ENCODE assay signal across 8 cellular contexts in genomic region chr1:231211005-231211857, GRCh38. TPM values are rescaled to one million over a fixed set of nuclear protein-coding genes. Genes with fewer than 3 reads are reported as not detected.
DNase-seq lines count a peak whose midpoint lies in the region; ATAC-seq and TF ChIP-seq lines count a peak whose summit lies in the region.

No MANE protein-coding gene starts in this region.

- no peaks in the 10 kb centered on the region for H3K9me3 ChIP-seq in DND-41 (ENCODE audit: insufficient read depth, low read length, severe bottlenecking)
- no peaks in the 10 kb centered on the region for H3K9me3 ChIP-seq in OCI-LY3 (ENCODE audit: insufficient read depth, low read length)

- H3K4me1 ChIP-seq in DND-41 (ENCODE audit: insufficient read depth, low read length) (peaks cover 15% of the 10 kb centered on the region), OCI-LY3 (ENCODE audit: low read length) (peaks cover 22% of the 10 kb centered on the region)

- H2AFZ ChIP-seq in DND-41 (ENCODE audit: low read depth, low read length) (peak overlapping the region; percentile 78), OCI-LY3 (ENCODE audit: low read depth, low read length) (peak overlapping the region; percentile 93)

- peaks cover 10 to 30% (median 24%) of the 10 kb centered on the region in 4 donors for H3K4me1 Mint-ChIP-seq in naive thymus-derived CD8-positive, alpha-beta T cell
- peaks cover 21 to 37% of the 10 kb centered on the region in 2 donors for H3K4me1 Mint-ChIP-seq in stimulated activated naive B cell treated with anti-CD40 and anti-IgM and Interleukin-4, amounts not matched to agents 10 μg/mL and 1 μg/mL and 100 μg/mL, for 72 hours

- H3K36me3 Mint-ChIP-seq in naive thymus-derived CD8-positive, alpha-beta T cell: no peaks in the 10 kb centered on the region
- peaks cover 0 to 3% of the 10 kb centered on the region in 2 donors for H3K36me3 Mint-ChIP-seq in stimulated activated naive B cell treated with anti-CD40 and anti-IgM and Interleukin-4, amounts not matched to agents 10 μg/mL and 1 μg/mL and 100 μg/mL, for 72 hours

- H3K4me3 Mint-ChIP-seq in naive thymus-derived CD8-positive, alpha-beta T cell: peak overlapping the region; percentile 71 to 95 (median 91)
- H3K4me3 Mint-ChIP-seq in stimulated activated naive B cell treated with anti-CD40 and anti-IgM and Interleukin-4, amounts not matched to agents 10 μg/mL and 1 μg/mL and 100 μg/mL, for 72 hours: peak overlapping the region; percentile 83 to 84

- POLR2A ChIA-PET in naive thymus-derived CD8-positive, alpha-beta T cell (lab: Charles Lee): interaction anchor here (0.7 to 1.3 kb wide), 2 partner anchors 113 to 171 kb away, joined by 3 read pairs; partner anchors contain the start of gene FAM89A

- peak; percentile 89 for ATAC-seq in DND-41 (ENCODE audit: insufficient read depth, low read depth)
- ATAC-seq in GM21529 (IDR thresholded peaks at IDR 0.05; ENCODE audit: unreplicated experiment): peak; percentile 88
- ATAC-seq in naive thymus-derived CD8-positive, alpha-beta T cell: peak; percentile 90 to 94
- peak; percentile 83 to 86 for ATAC-seq in stimulated activated naive B cell treated with anti-CD40 and anti-IgM and Interleukin-4, amounts not matched to agents 10 μg/mL and 1 μg/mL and 100 μg/mL, for 72 hours (replicated peaks)

- H3K79me2 ChIP-seq in DND-41 (ENCODE audit: insufficient read depth, low read length) (no peaks in the 10 kb centered on the region), OCI-LY3 (ENCODE audit: low read length) (no peaks in the 10 kb centered on the region)

- DNase-seq in DND-41 (peak; percentile 93), HuH-7 (ENCODE audit: low spot score) (peak; percentile 90), fibroblast of gingiva (ENCODE audit: low read depth) (peak; percentile 29)
- DNase-seq in activated T-cell treated with anti-CD3 and anti-CD28 coated beads, Interleukin-2, amount 50 U/mL, for 1 hour: peak; percentile 93
- DNase-seq in naive thymus-derived CD8-positive, alpha-beta T cell: peak; percentile 82 to 93 (median 88)
- peak; percentile 91 for DNase-seq in stimulated activated naive B cell treated with anti-CD40 and anti-IgM and Interleukin-4, amounts not matched to agents 10 μg/mL and 1 μg/mL and 100 μg/mL, for 72 hours

- H3K27me3 Mint-ChIP-seq in naive thymus-derived CD8-positive, alpha-beta T cell: no peaks in the 10 kb centered on the region
- H3K27me3 Mint-ChIP-seq in stimulated activated naive B cell treated with anti-CD40 and anti-IgM and Interleukin-4, amounts not matched to agents 10 μg/mL and 1 μg/mL and 100 μg/mL, for 72 hours: no peaks in the 10 kb centered on the region

- peak overlapping the region; percentile 28; the same call in 1 of the 2 replicates for H3K9ac ChIP-seq in DND-41 (ENCODE audit: low read depth, low read length)
- H3K9ac ChIP-seq in OCI-LY3 (ENCODE audit: low read length): peak overlapping the region; percentile 61

- H3K27ac Mint-ChIP-seq in naive thymus-derived CD8-positive, alpha-beta T cell: peak overlapping the region; percentile 41 to 92 (median 68)
- peak overlapping the region; percentile 79 for H3K27ac Mint-ChIP-seq in stimulated activated naive B cell treated with anti-CD40 and anti-IgM and Interleukin-4, amounts not matched to agents 10 μg/mL and 1 μg/mL and 100 μg/mL, for 72 hours

- TF ChIP-seq CTCF in DND-41 (IDR thresholded peaks at IDR 0.05; ENCODE audit: borderline replicate concordance, extremely low read depth, low read length, poor library complexity, severe bottlenecking) (peak; percentile 94), OCI-LY3 (IDR thresholded peaks at IDR 0.05; ENCODE audit: low read depth, low read length) (peak; percentile 94)

- H4K20me1 ChIP-seq in DND-41 (ENCODE audit: insufficient read depth, low read length) (no peaks in the 10 kb centered on the region), OCI-LY3 (ENCODE audit: insufficient read depth, low read length) (no peaks in the 10 kb centered on the region)

- H3K4me3 ChIP-seq in DND-41 (ENCODE audit: low read depth in 1 of 2, low read length in 2 of 2) (peak overlapping the region in 1 of 2 experiments; percentile 49; a peak in 2 of 4 replicates), OCI-LY3 (ENCODE audit: low read length) (peak overlapping the region; percentile 80)

- H3K4me2 ChIP-seq in DND-41 (ENCODE audit: insufficient read depth, low read length): peak overlapping the region; percentile 71
- peak overlapping the region; percentile 69 for H3K4me2 ChIP-seq in OCI-LY3 (ENCODE audit: low read length)

- H3K9me3 Mint-ChIP-seq in naive thymus-derived CD8-positive, alpha-beta T cell: no peaks in the 10 kb centered on the region
- H3K9me3 Mint-ChIP-seq in stimulated activated naive B cell treated with anti-CD40 and anti-IgM and Interleukin-4, amounts not matched to agents 10 μg/mL and 1 μg/mL and 100 μg/mL, for 72 hours: no peaks in the 10 kb centered on the region

- H3K27me3 ChIP-seq in DND-41 (ENCODE audit: insufficient read depth, low read length, poor library complexity) (peaks cover 11% of the 10 kb centered on the region), OCI-LY3 (ENCODE audit: low read depth, low read length) (peaks cover 8% of the 10 kb centered on the region)

- H3K27ac ChIP-seq in DND-41 (ENCODE audit: low read length) (peak overlapping the region; percentile 17), OCI-LY3 (ENCODE audit: low read length) (no peak overlapping the region)

- H3K36me3 ChIP-seq in DND-41 (ENCODE audit: insufficient read depth, low read length) (no peaks in the 10 kb centered on the region), OCI-LY3 (replicated peaks; ENCODE audit: low read depth, low read length) (no peaks in the 10 kb centered on the region)

RNA-seq across cellular contexts. Expression of gene GNPAT, which starts 29.8 kb away (rescaled TPM):
- 10 to 100 TPM; 34.5 to 38.6 TPM for total RNA-seq in naive thymus-derived CD8-positive, alpha-beta T cell
- 10 to 100 TPM; 23.3 to 34.7 (median 27.3) TPM for polyA plus RNA-seq in naive thymus-derived CD8-positive, alpha-beta T cell

RNA-seq across cellular contexts. Expression of gene TRIM67, which starts 49.4 kb away (rescaled TPM):
- total RNA-seq in naive thymus-derived CD8-positive, alpha-beta T cell: not detected
- not detected for polyA plus RNA-seq in naive thymus-derived CD8-positive, alpha-beta T cell

Comparison
In these comparisons a context has a peak if more than half of its experiments do, and no peak if none do; other contexts are left out.
1. DNase-seq: peak in every context shown above with its lines; median percentile 93 in DND-41; 93 in activated T-cell treated with anti-CD3 and anti-CD28 coated beads, Interleukin-2, amount 50 U/mL, for 1 hour; 91 in stimulated activated naive B cell treated with anti-CD40 and anti-IgM and Interleukin-4, amounts not matched to agents 10 μg/mL and 1 μg/mL and 100 μg/mL, for 72 hours; 90 in HuH-7; 88 in naive thymus-derived CD8-positive, alpha-beta T cell; 29 in fibroblast of gingiva.